8 cellular contexts compared by ENCODE assay signal in the genomic region with DNA sequence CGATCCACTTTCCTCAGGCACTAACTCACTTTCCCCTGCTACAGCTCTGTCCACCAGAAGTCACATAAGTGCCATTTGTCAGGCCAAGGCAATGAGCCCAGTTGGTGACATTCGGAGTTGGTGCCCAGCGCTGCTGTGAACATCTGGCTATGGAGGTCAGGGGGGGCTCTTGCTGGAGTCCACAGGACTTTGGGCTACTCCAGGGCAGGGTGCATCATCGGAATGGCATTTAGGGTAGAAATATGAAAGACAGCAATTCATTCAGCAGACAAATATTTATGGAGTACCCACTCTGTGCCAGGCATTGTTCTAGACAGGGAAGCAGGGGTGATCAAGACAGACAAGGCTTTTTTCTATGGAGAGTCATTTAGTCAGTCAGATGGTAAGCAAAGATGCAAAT. TPM values are rescaled to one million over a fixed set of nuclear protein-coding genes. Genes with fewer than 3 reads are reported as not detected.
DNase-seq lines count a peak whose midpoint lies in the region; ATAC-seq lines count a peak whose summit lies in the region.

No MANE protein-coding gene starts in this region.

- no peaks in the 10 kb centered on the region for H3K36me3 ChIP-seq in stomach smooth muscle (ENCODE audit: control insufficient read depth in 2 of 2, insufficient read depth in 2 of 2, low read length in 2 of 2)

- peaks cover 17% of the 10 kb centered on the region for H3K4me1 ChIP-seq in stomach smooth muscle (ENCODE audit: control insufficient read depth, insufficient read depth, low read length)

- no peak for DNase-seq in T-helper 1 cell
- peak; percentile 53 for DNase-seq in amniotic epithelial cell (ENCODE audit: low read depth)
- no peak for DNase-seq in immature natural killer cell
- DNase-seq in cortex of kidney (lab: John Stamatoyannopoulos, UW) = no peak

- peaks cover 14% of the 10 kb centered on the region for H3K36me3 Mint-ChIP-seq in T-helper 1 cell treated with Interleukin-12 subunit alpha and Interleukin-12 subunit beta and Interleukin-4 antibody, amounts not matched to agents 30 μg/mL and 1 μg/mL, for 36 hours (ENCODE audit: low read depth)
- no peaks in the 10 kb centered on the region for H3K36me3 Mint-ChIP-seq in immature natural killer cell

- peak overlapping the region; percentile 99 for H3K4me3 Mint-ChIP-seq in T-helper 1 cell treated with Interleukin-12 subunit alpha and Interleukin-12 subunit beta and Interleukin-4 antibody, amounts not matched to agents 30 μg/mL and 1 μg/mL, for 36 hours
- peak overlapping the region; percentile 45 to 100 (median 67) for H3K4me3 Mint-ChIP-seq in immature natural killer cell

- peak overlapping the region; percentile 38 for H3K27ac Mint-ChIP-seq in T-helper 1 cell treated with Interleukin-12 subunit alpha and Interleukin-12 subunit beta and Interleukin-4 antibody, amounts not matched to agents 30 μg/mL and 1 μg/mL, for 36 hours
- H3K27ac Mint-ChIP-seq in immature natural killer cell = peak overlapping the region; percentile 17 to 60 (median 36)

- H3K9me3 ChIP-seq in stomach smooth muscle (ENCODE audit: control insufficient read depth in 2 of 2, low read length in 2 of 2) = no peaks in the 10 kb centered on the region

- no peaks in the 10 kb centered on the region for H3K27me3 ChIP-seq in stomach smooth muscle (ENCODE audit: control insufficient read depth in 1 of 2, insufficient read depth in 2 of 2, low read length in 2 of 2)

- peak overlapping the region; percentile 24 for H3K27ac ChIP-seq in stomach smooth muscle (ENCODE audit: low read length)

- H3K27me3 Mint-ChIP-seq in T-helper 1 cell treated with Interleukin-12 subunit alpha and Interleukin-12 subunit beta and Interleukin-4 antibody, amounts not matched to agents 30 μg/mL and 1 μg/mL, for 36 hours (ENCODE audit: low read depth) = no peaks in the 10 kb centered on the region
- H3K27me3 Mint-ChIP-seq in immature natural killer cell (ENCODE audit: low read depth in 3 of 3) = peaks cover 12 to 21% (median 13%) of the 10 kb centered on the region in 3 donors

- no peaks in the 10 kb centered on the region for H3K9me3 Mint-ChIP-seq in T-helper 1 cell treated with Interleukin-12 subunit alpha and Interleukin-12 subunit beta and Interleukin-4 antibody, amounts not matched to agents 30 μg/mL and 1 μg/mL, for 36 hours
- H3K9me3 Mint-ChIP-seq in immature natural killer cell = no peaks in the 10 kb centered on the region

- ATAC-seq in HG03521 (IDR thresholded peaks at IDR 0.05; ENCODE audit: unreplicated experiment) (no peak), HG02678 (IDR thresholded peaks at IDR 0.05; ENCODE audit: unreplicated experiment) (no peak)

- H3K4me3 ChIP-seq in stomach smooth muscle (ENCODE audit: low read length in 2 of 2) = peak overlapping the region; percentile 69 to 78

- no peak overlapping the region for H3K9ac ChIP-seq in stomach smooth muscle (ENCODE audit: low read length in 2 of 2)

- peaks cover 26% of the 10 kb centered on the region for H3K4me1 Mint-ChIP-seq in T-helper 1 cell treated with Interleukin-12 subunit alpha and Interleukin-12 subunit beta and Interleukin-4 antibody, amounts not matched to agents 30 μg/mL and 1 μg/mL, for 36 hours (ENCODE audit: low read depth)
- H3K4me1 Mint-ChIP-seq in immature natural killer cell = peaks cover 36 to 42% of the 10 kb centered on the region in 2 donors

RNA-seq across cellular contexts. Expression of gene PPP1CC, which starts 1.5 kb away (rescaled TPM):
- polyA plus RNA-seq in immature natural killer cell = 100 to 1,000 TPM in 1 of 3 donors, 10 to 100 TPM in 2; 74.3 to 116 (median 89.8) TPM

RNA-seq across cellular contexts. Expression of gene HVCN1, which starts 55.3 kb away (rescaled TPM):
- 10 to 100 TPM; 28.8 to 54.0 (median 33.3) TPM for polyA plus RNA-seq in immature natural killer cell
